ENCODE assay signal across 8 cellular contexts in the genomic region with DNA sequence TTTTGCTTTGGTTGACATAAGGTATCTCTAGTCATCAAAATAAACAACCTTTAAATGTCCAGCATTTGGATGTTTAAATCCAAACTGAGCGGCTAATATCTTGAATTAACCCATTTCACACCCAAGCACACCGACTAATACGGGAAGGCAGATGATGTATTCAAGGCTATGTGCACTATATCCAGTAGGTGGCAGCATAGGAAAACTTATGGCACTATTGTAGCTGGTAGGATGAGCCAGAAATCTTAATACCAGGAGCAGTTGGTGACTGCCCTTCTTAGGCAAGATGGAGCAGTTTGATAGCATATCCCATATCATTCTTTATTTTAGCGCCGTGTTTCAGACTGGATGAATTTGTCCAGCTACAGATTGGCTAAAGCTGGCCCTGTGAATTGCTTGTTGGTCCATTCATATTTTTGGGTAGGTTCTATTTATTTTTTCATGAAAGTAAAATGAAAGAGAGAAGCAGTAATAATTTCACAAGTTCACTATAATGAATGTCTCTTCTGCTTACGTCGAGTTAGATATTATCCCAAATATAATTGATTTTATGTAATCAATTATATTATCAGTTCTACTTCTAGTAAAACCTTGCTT. TPM values are rescaled to one million over a fixed set of nuclear protein-coding genes. Genes with fewer than 3 reads are reported as not detected.
DNase-seq lines count a peak whose midpoint lies in the region; TF ChIP-seq lines count a peak whose summit lies in the region.

No MANE protein-coding gene starts in this region.

- no peaks in the 10 kb centered on the region for H3K79me2 ChIP-seq in GM23248 (ENCODE audit: insufficient read depth)

- peak; percentile 21 for DNase-seq in GDM1 (lab: John Stamatoyannopoulos, UW)
- peak; percentile 83 for DNase-seq in GM23248
- peak; percentile 79 for DNase-seq in HuH-7 (ENCODE audit: low spot score)
- DNase-seq in NCI-H82 (lab: John Stamatoyannopoulos, UW), result peak; percentile 93
- DNase-seq in ascending aorta (ENCODE audit: low spot score in 2 of 2), result peak in 1 of 2 donors; percentile 67
- peak; percentile 80 for DNase-seq in hepatic stellate cell (ENCODE audit: low spot score)
- DNase-seq in sigmoid colon, result peak; percentile 64

- H3K4me2 ChIP-seq in GM23248 (ENCODE audit: unreplicated experiment), result no peak overlapping the region

- no peak for TF ChIP-seq EP300 in sigmoid colon (IDR thresholded peaks at IDR 0.05)

- intact Hi-C loops in ascending aorta (cut with DNase I) (loop anchor here (1.0 to 5.0 kb wide), 4 partner anchors 76 to 606 kb away; no protein-coding TSS in a partner anchor), sigmoid colon (cut with DNase I) (loop anchor here (1.0 to 5.0 kb wide), 3 partner anchors 81 to 601 kb away; no protein-coding TSS in a partner anchor)

- H3K27me3 ChIP-seq in GM23248 (replicated peaks; ENCODE audit: insufficient read depth) (no peaks in the 10 kb centered on the region), ascending aorta (no peaks in the 10 kb centered on the region), sigmoid colon (no peaks in the 10 kb centered on the region)

- H3K4me1 ChIP-seq in GM23248 (ENCODE audit: insufficient read depth) (peaks cover 8% of the 10 kb centered on the region), ascending aorta (no peaks in the 10 kb centered on the region), sigmoid colon (no peaks in the 10 kb centered on the region)

- no peaks in the 10 kb centered on the region for H4K20me1 ChIP-seq in GM23248 (ENCODE audit: insufficient read depth)

- no peaks in the 10 kb centered on the region for H3K9me2 ChIP-seq in GM23248 (ENCODE audit: insufficient read depth)

- H3K9me3 ChIP-seq in GM23248 (ENCODE audit: low read depth), result no peaks in the 10 kb centered on the region
- H3K9me3 ChIP-seq in ascending aorta, result no peaks in the 10 kb centered on the region
- H3K9me3 ChIP-seq in sigmoid colon, result no peaks in the 10 kb centered on the region

- in situ Hi-C loops in GM23248 (cut with MboI), result loop anchor here (10.0 kb wide), 1 partner anchor 604 kb away; no protein-coding TSS in a partner anchor

- H2AFZ ChIP-seq in GM23248, result no peak overlapping the region

- TF ChIP-seq CTCF in 22Rv1 (IDR thresholded peaks at IDR 0.05) (peak; percentile 76), ascending aorta (IDR thresholded peaks at IDR 0.05) (peak; percentile 81 to 87 (median 83)), sigmoid colon (IDR thresholded peaks at IDR 0.05) (peak; percentile 75 to 94 (median 83))

- H3K4me3 ChIP-seq in GM23248, result no peak overlapping the region
- no peak overlapping the region for H3K4me3 ChIP-seq in ascending aorta
- H3K4me3 ChIP-seq in sigmoid colon, result no peak overlapping the region

- H3K27ac ChIP-seq in 22Rv1 (no peak overlapping the region), GM23248 (no peak overlapping the region), ascending aorta (no peak overlapping the region), sigmoid colon (no peak overlapping the region)

- no peaks in the 10 kb centered on the region for H3F3A ChIP-seq in GM23248 (ENCODE audit: insufficient read depth)

- H3K36me3 ChIP-seq in GM23248 (ENCODE audit: low read depth), result no peaks in the 10 kb centered on the region
- no peaks in the 10 kb centered on the region for H3K36me3 ChIP-seq in ascending aorta
- no peaks in the 10 kb centered on the region for H3K36me3 ChIP-seq in sigmoid colon

- no peak overlapping the region for H3K9ac ChIP-seq in GM23248

- WGBS in GM23248 (ENCODE audit: low coverage in 1 of 2, low lambda C conversion rate in 2 of 2, missing lambda C conversion rate in 2 of 2), 2 experiments, result 8 to 10% methylated on average over 7 of the region's 7 CpGs
- 18 to 20% methylated on average over 7 of the region's 7 CpGs for WGBS in sigmoid colon, 2 donors

- TF ChIP-seq POLR2A in sigmoid colon (IDR thresholded peaks at IDR 0.05), result no peak

RNA-seq across cellular contexts. Expression of a gene that starts 24.4 kb away (rescaled TPM):
- total RNA-seq in GM23248 (2014; rRNA removed; shearing (Covaris generic)), result 443 and 525 TPM in 2 replicates
- polyA plus RNA-seq in GM23248 (2016; fragmentation: Nextera tagmentation; extraction: Ambion mirVana) (306 and 322 TPM in 2 replicates), sigmoid colon (10 to 100 TPM in 2 of 3 donors, not detected in 1; 11.4 to 49.9 TPM)
- total RNA-seq in ascending aorta (119 TPM), sigmoid colon (100 to 1,000 TPM in 3 of 4 donors, 10 to 100 TPM in 1; 91.3 to 247 (median 142) TPM)
